In genomic region chr3:31288641-31289100, GRCh38 we compare ENCODE assay signal across 8 cellular contexts.
DNase-seq lines count a peak whose midpoint lies in the region; ATAC-seq, FAIRE-seq and TF ChIP-seq lines count a peak whose summit lies in the region.

No MANE protein-coding gene starts in this region.

- ATAC-seq in GM19397 (IDR thresholded peaks at IDR 0.05; ENCODE audit: unreplicated experiment) (no peak), HG03469 (IDR thresholded peaks at IDR 0.05; ENCODE audit: unreplicated experiment) (no peak)

- no peak for FAIRE-seq in GM19239 (lab: Jason Lieb, UNC)

- DNase-seq in HS-27A (ENCODE audit: low read depth) (peak; percentile 59), fibroblast of pulmonary artery (ENCODE audit: low read depth) (peak; percentile 54), putamen (ENCODE audit: low spot score) (peak; percentile 20), GM19239 (ENCODE audit: insufficient read length, low spot score) (no peak), DMS79 (lab: John Stamatoyannopoulos, UW) (no peak)
- peak; percentile 13 to 14 for DNase-seq in activated CD4-positive, alpha-beta T cell treated with anti-CD3 and anti-CD28 coated beads for 4 hours

- no peak for TF ChIP-seq CTCF in fibroblast of pulmonary artery (IDR thresholded peaks at IDR 0.05; ENCODE audit: low read length, missing control alignments)

- H3K4me3 ChIP-seq in fibroblast of pulmonary artery (replicated peaks; ENCODE audit: low read depth, low read length), result no peak overlapping the region

Comparison
In these comparisons a context has a peak if more than half of its experiments do, and no peak if none do; other contexts are left out.
1. DNase-seq: peak in HS-27A (single experiment), activated CD4-positive, alpha-beta T cell treated with anti-CD3 and anti-CD28 coated beads for 4 hours (2 of 2), fibroblast of pulmonary artery (single experiment) and putamen (single experiment); none in GM19239 (single experiment) and DMS79 (single experiment).